Comparison of ENCODE assay signal across 9 cellular contexts in genomic region chr15:23690450-23690852, GRCh38. TPM values are rescaled to one million over a fixed set of nuclear protein-coding genes. Genes with fewer than 3 reads are reported as not detected.
DNase-seq lines count a peak whose midpoint lies in the region; TF ChIP-seq lines count a peak whose summit lies in the region.
"Had no signal": no experiment of that assay in that cellular context is flagged by ENCODE, and none has a peak within 500 bp of the region (broad histone marks: within the 10 kb centered on the region; RNA-seq: fewer than 3 reads in every experiment).

No MANE protein-coding gene starts in this region.

- no peaks in the 10 kb centered on the region for H3K4me1 Mint-ChIP-seq in activated CD4-positive, alpha-beta memory T cell treated with anti-CD3 and anti-CD28 coated beads for 36 hours (ENCODE audit: low read depth)

- no peaks in the 10 kb centered on the region for H3K36me3 Mint-ChIP-seq in activated CD4-positive, alpha-beta memory T cell treated with anti-CD3 and anti-CD28 coated beads for 36 hours

- H3K27me3 Mint-ChIP-seq in activated CD4-positive, alpha-beta memory T cell treated with anti-CD3 and anti-CD28 coated beads for 36 hours: peaks cover 2% of the 10 kb centered on the region

- WGBS in mesodermal cell (ENCODE audit: insufficient coverage in 2 of 2), 2 experiments: 57 to 84% methylated on average over 5 of the region's 5 CpGs

- H3K9me3 ChIP-seq in mesodermal cell (ENCODE audit: control insufficient read depth, low read length) (peaks cover 6% of the 10 kb centered on the region), tibial artery (no peaks in the 10 kb centered on the region), HAP-1 (peaks cover 3% of the 10 kb centered on the region; the same call in 1 of the 2 replicates)

- H3K9me3 Mint-ChIP-seq in activated CD4-positive, alpha-beta memory T cell treated with anti-CD3 and anti-CD28 coated beads for 36 hours: no peaks in the 10 kb centered on the region

- CTCF ChIA-PET in activated CD4-positive, alpha-beta memory T cell treated with anti-CD3 and anti-CD28 coated beads for 36 hours (lab: Charles Lee): no interaction called here

- H3K4me1 ChIP-seq in mesodermal cell (ENCODE audit: control insufficient read depth, insufficient read depth, low read length, poor library complexity, severe bottlenecking) (no peaks in the 10 kb centered on the region), tibial artery (peaks cover 0 to 4% (median 0%) of the 10 kb centered on the region in 4 donors), HAP-1 (no peaks in the 10 kb centered on the region)

- intact Hi-C loops in tibial artery (cut with DNase I; ENCODE audit: low total_unique reads): loop anchor here (5.0 kb wide), 1 partner anchor 763 kb away; no protein-coding TSS in a partner anchor
- intact Hi-C loops in activated CD4-positive, alpha-beta memory T cell treated with anti-CD3 and anti-CD28 coated beads for 36 hours (cut with micrococcal nuclease): no loop called here

- H3K27ac Mint-ChIP-seq in activated CD4-positive, alpha-beta memory T cell treated with anti-CD3 and anti-CD28 coated beads for 36 hours: no peak overlapping the region

- H3K4me3 ChIP-seq in mesodermal cell (ENCODE audit: extremely low read depth, insufficient read depth, low read length, poor library complexity, severe bottlenecking) (no peak overlapping the region), tibial artery (no peak overlapping the region), HAP-1 (no peak overlapping the region)

- H3K27ac ChIP-seq in mesodermal cell (ENCODE audit: low read depth, low read length, severe bottlenecking) (peak overlapping the region; percentile 16), tibial artery (no peak overlapping the region)
- H3K27ac ChIP-seq: 22Rv1 had no signal

- no peaks in the 10 kb centered on the region for H3K27me3 ChIP-seq in tibial artery
- H3K27me3 ChIP-seq in HAP-1 (ENCODE audit: low read depth): no peaks in the 10 kb centered on the region

- H3K4me3 Mint-ChIP-seq in activated CD4-positive, alpha-beta memory T cell treated with anti-CD3 and anti-CD28 coated beads for 36 hours: no peak overlapping the region

- POLR2A ChIA-PET in activated CD4-positive, alpha-beta memory T cell treated with anti-CD3 and anti-CD28 coated beads for 36 hours (lab: Charles Lee): no interaction called here

- TF ChIP-seq CTCF in tibial artery (IDR thresholded peaks at IDR 0.05): no peak

- peak; percentile 12 to 63 (median 37) for DNase-seq in NCI-H1417 (lab: John Stamatoyannopoulos, UW)
- DNase-seq in NCI-H1417 treated with DMSO at 0.1 percent for 48 hours (lab: John Stamatoyannopoulos, UW): no peak
- DNase-seq in fibroblast of gingiva (ENCODE audit: low read depth): peak; percentile 4
- peak; percentile 45 to 69 for DNase-seq in tibial artery
- DNase-seq in activated CD4-positive, alpha-beta memory T cell treated with anti-CD3 and anti-CD28 coated beads for 36 hours: no peak
- no peak for DNase-seq in HAP-1 (ENCODE audit: low spot score in 2 of 2)
- DNase-seq in SKM-1 (lab: John Stamatoyannopoulos, UW; ENCODE audit: unreplicated experiment): no peak

- in situ Hi-C loops in HAP-1 (cut with MboI; ENCODE audit: low sequenced_read_pairs): no loop called here

- no peaks in the 10 kb centered on the region for H3K36me3 ChIP-seq in mesodermal cell (ENCODE audit: control insufficient read depth, insufficient read depth, low read length)
- no peaks in the 10 kb centered on the region for H3K36me3 ChIP-seq in tibial artery
- H3K36me3 ChIP-seq in HAP-1 (replicated peaks): no peaks in the 10 kb centered on the region

RNA-seq across cellular contexts. Expression of gene NDN, which starts 3.3 kb away (rescaled TPM):
- polyA plus RNA-seq in mesodermal cell (2013, experiment 1 of 2): 59.1 TPM
- polyA plus RNA-seq in mesodermal cell (2013, experiment 2 of 2): 48.5 TPM
- total RNA-seq in activated CD4-positive, alpha-beta memory T cell treated with anti-CD3 and anti-CD28 coated beads for 36 hours: 1 to 10 TPM; 1.3 TPM

RNA-seq across cellular contexts. Expression of gene MAGEL2, which starts 42.8 kb away (rescaled TPM):
- 7.9 TPM for polyA plus RNA-seq in mesodermal cell (2013, experiment 1 of 2)
- polyA plus RNA-seq in mesodermal cell (2013, experiment 2 of 2): 6.3 TPM
- total RNA-seq in activated CD4-positive, alpha-beta memory T cell treated with anti-CD3 and anti-CD28 coated beads for 36 hours: not detected

Comparison
In these comparisons a context has a peak if more than half of its experiments do, and no peak if none do; other contexts are left out.
1. DNase-seq: peak in NCI-H1417 (3 of 3), fibroblast of gingiva (single experiment) and tibial artery (2 of 2); none in NCI-H1417 treated with DMSO at 0.1 percent for 48 hours (single experiment), activated CD4-positive, alpha-beta memory T cell treated with anti-CD3 and anti-CD28 coated beads for 36 hours (single experiment), HAP-1 (0 of 2) and SKM-1 (single experiment).